In the genomic region with DNA sequence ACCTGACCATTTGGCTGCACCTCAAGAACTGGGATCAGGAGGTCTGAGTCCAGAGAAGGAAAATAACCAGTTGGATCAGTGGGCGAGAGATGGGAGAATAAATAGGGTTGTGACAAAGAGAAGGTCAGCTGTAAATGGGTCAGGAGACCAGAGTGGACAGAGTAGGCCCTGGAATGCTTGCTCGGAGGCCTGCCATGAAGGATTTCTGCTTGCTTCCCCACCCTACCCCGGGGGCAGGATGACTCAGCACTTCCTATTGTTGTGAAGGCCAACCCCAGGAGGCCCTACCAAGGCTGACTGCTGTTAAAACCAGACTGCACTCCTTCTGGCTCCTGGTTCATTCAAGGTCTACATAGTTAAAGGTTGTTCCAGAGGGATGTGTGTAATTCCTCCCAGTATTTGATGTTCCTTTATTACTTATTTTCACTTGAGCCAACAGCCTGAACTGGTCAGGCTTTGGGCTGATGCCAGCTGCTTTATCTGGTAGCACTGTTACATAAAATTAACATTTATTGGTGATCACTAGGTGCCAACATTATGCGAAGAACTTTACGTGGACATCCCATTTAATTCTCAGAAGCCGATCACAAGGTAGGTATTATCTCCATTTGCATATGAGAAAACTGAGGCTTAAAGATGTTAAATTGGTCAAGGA, we compare ENCODE assay signal across 8 cellular contexts. TPM values are rescaled to one million over a fixed set of nuclear protein-coding genes. Genes with fewer than 3 reads are reported as not detected.
DNase-seq lines count a peak whose midpoint lies in the region; ATAC-seq and TF ChIP-seq lines count a peak whose summit lies in the region.

No MANE protein-coding gene starts in this region.

- H3K4me3 Mint-ChIP-seq in activated naive CD8-positive, alpha-beta T cell: peak overlapping the region; percentile 17

- in situ Hi-C loops in GM13977 (cut with MboI; ENCODE audit: low pct_unique_long_range_greater_than_20kb, low sequenced_read_pairs, unreplicated experiment): loop anchor here (25.0 kb wide), 1 partner anchor 661 kb away; no protein-coding TSS in a partner anchor

- no peaks in the 10 kb centered on the region for H3K27me3 Mint-ChIP-seq in activated naive CD8-positive, alpha-beta T cell

- no peak for TF ChIP-seq CTCF in GM13977 (IDR thresholded peaks at IDR 0.05; ENCODE audit: extremely low read depth, insufficient read depth, missing control alignments)

- peak; percentile 84 for DNase-seq in COLO829 (ENCODE audit: low spot score)
- DNase-seq in NCI-H1930 (lab: John Stamatoyannopoulos, UW): peak; percentile 30 to 74
- DNase-seq in cardiac septum (ENCODE audit: low spot score): peak; percentile 92
- DNase-seq in pulmonary artery endothelial cell (ENCODE audit: low read depth, low spot score): peak; percentile 82
- DNase-seq in GM13977 (ENCODE audit: low spot score): no peak

- H3K27ac Mint-ChIP-seq in activated naive CD8-positive, alpha-beta T cell: peak overlapping the region; percentile 62

- peak; percentile 67 for ATAC-seq in GM21619 (IDR thresholded peaks at IDR 0.05; ENCODE audit: unreplicated experiment)
- no peak for ATAC-seq in GM21381 (IDR thresholded peaks at IDR 0.05; ENCODE audit: unreplicated experiment)

- intact Hi-C loops in cardiac septum (cut with DNase I): no loop called here

- peaks cover 24% of the 10 kb centered on the region for H3K4me1 Mint-ChIP-seq in activated naive CD8-positive, alpha-beta T cell (ENCODE audit: low read depth)

- no peaks in the 10 kb centered on the region for H3K9me3 Mint-ChIP-seq in activated naive CD8-positive, alpha-beta T cell (ENCODE audit: low read depth)

- H3K36me3 Mint-ChIP-seq in activated naive CD8-positive, alpha-beta T cell: no peaks in the 10 kb centered on the region

RNA-seq across cellular contexts. Expression of gene IFRD1, which starts 27.3 kb away (rescaled TPM):
- total RNA-seq in cardiac septum: 51.2 TPM
- 31.1 and 45.5 TPM in 2 replicates for total RNA-seq in pulmonary artery endothelial cell

RNA-seq across cellular contexts. Expression of gene LSMEM1, which starts 57.8 kb away (rescaled TPM):
- total RNA-seq in cardiac septum (7.4 TPM), pulmonary artery endothelial cell (0.26 and 0.92 TPM in 2 replicates)
